ENCODE assay signal across 18 cellular contexts in genomic region chr4:52317361-52317879, GRCh38.
DNase-seq lines count a peak whose midpoint lies in the region; ATAC-seq, FAIRE-seq and TF ChIP-seq lines count a peak whose summit lies in the region.
"Had no signal": no experiment of that assay in that cellular context is flagged by ENCODE, and none has a peak within 500 bp of the region (broad histone marks: within the 10 kb centered on the region; RNA-seq: fewer than 3 reads in every experiment).

No MANE protein-coding gene starts in this region.

- peaks cover 5% of the 10 kb centered on the region in 2 donors for H3K27me3 Mint-ChIP-seq in effector memory CD8-positive, alpha-beta T cell

- TF ChIP-seq CTCF in mammary epithelial cell (conservative IDR thresholded peaks at IDR 0.05 in 1 of 2, IDR thresholded peaks at IDR 0.05 in 1 of 2; ENCODE audit: extremely low read depth in 1 of 2, insufficient read depth in 1 of 2, low read depth in 1 of 2, low read length in 2 of 2) (no peak), breast epithelium (IDR thresholded peaks at IDR 0.05) (no peak), bronchial epithelial cell (IDR thresholded peaks at IDR 0.05; ENCODE audit: insufficient read depth, low read length, severe bottlenecking) (no peak)

- H3K27me3 ChIP-seq in mammary epithelial cell (ENCODE audit: insufficient read depth, low read length) = no peaks in the 10 kb centered on the region
- no peaks in the 10 kb centered on the region for H3K27me3 ChIP-seq in breast epithelium
- no peaks in the 10 kb centered on the region for H3K27me3 ChIP-seq in bronchial epithelial cell (ENCODE audit: control insufficient read depth, insufficient read depth, low read length)
- H3K27me3 ChIP-seq: BLaER1 had no signal

- H3K36me3 Mint-ChIP-seq in effector memory CD8-positive, alpha-beta T cell (ENCODE audit: insufficient read depth) = no peaks in the 10 kb centered on the region
- H3K36me3 Mint-ChIP-seq: CD8-positive, alpha-beta memory T cell had no signal

- TF ChIP-seq POLR2A in breast epithelium (IDR thresholded peaks at IDR 0.05) = no peak

- peaks cover under 1 to 5% of the 10 kb centered on the region in 2 donors for H3K9me3 Mint-ChIP-seq in effector memory CD8-positive, alpha-beta T cell

- H3K4me2 ChIP-seq in mammary epithelial cell (ENCODE audit: insufficient read depth, low read depth, low read length) = peak overlapping the region; percentile 75
- H3K4me2 ChIP-seq: BLaER1 had no signal

- dilution Hi-C loops in mammary epithelial cell (cut with HindIII; ENCODE audit: low sequenced_read_pairs) = no loop called here

- WGBS in mammary epithelial cell (ENCODE audit: low coverage, missing lambda C conversion rate) = 3% methylated on average over 3 of the region's 3 CpGs

- no peak for FAIRE-seq in bronchial epithelial cell (lab: Jason Lieb, UNC)
- FAIRE-seq: GM12878, GM18507, H54 had no signal

- H3K27ac ChIP-seq in mammary epithelial cell (ENCODE audit: insufficient read depth, low read depth, low read length) (peak overlapping the region; percentile 81), breast epithelium (no peak overlapping the region)
- H3K27ac ChIP-seq: 22Rv1, BLaER1, HL-60 had no signal

- ATAC-seq in effector memory CD8-positive, alpha-beta T cell (replicated peaks) = no peak
- ATAC-seq: GM12878, HCT116 had no signal

- intact Hi-C loops in mammary epithelial cell (cut with micrococcal nuclease) (loop anchor here (10.0 kb wide), 1 partner anchor 73 kb away; no protein-coding TSS in a partner anchor), breast epithelium (cut with DNase I; ENCODE audit: low total_unique reads) (no loop called here)

- CTCF ChIA-PET in mammary epithelial cell (lab: Charles Lee; ENCODE audit: low non-redundant PET) = interaction anchor here (0.7 kb wide), 1 partner anchor 707 kb away, joined by 3 read pairs; no protein-coding TSS in a partner anchor

- H3K79me2 ChIP-seq in mammary epithelial cell (ENCODE audit: insufficient read depth, low read length) = no peaks in the 10 kb centered on the region

- H3K27ac Mint-ChIP-seq in effector memory CD8-positive, alpha-beta T cell = no peak overlapping the region
- H3K27ac Mint-ChIP-seq: CD8-positive, alpha-beta memory T cell had no signal

- H3K4me1 ChIP-seq in mammary epithelial cell (ENCODE audit: insufficient read depth, low read length) (peaks cover 31% of the 10 kb centered on the region), breast epithelium (no peaks in the 10 kb centered on the region)
- H3K4me1 ChIP-seq: BLaER1 had no signal

- H3K9me3 ChIP-seq in mammary epithelial cell (replicated peaks; ENCODE audit: insufficient read depth, low read length) = no peaks in the 10 kb centered on the region
- H3K9me3 ChIP-seq in breast epithelium = no peaks in the 10 kb centered on the region
- H3K9me3 ChIP-seq: BLaER1 had no signal

- H3K4me1 Mint-ChIP-seq in effector memory CD8-positive, alpha-beta T cell (ENCODE audit: low read depth in 2 of 2) = no peaks in the 10 kb centered on the region
- H3K4me1 Mint-ChIP-seq: CD8-positive, alpha-beta memory T cell had no signal

- peak overlapping the region; percentile 57 for H2AFZ ChIP-seq in mammary epithelial cell (ENCODE audit: low read depth, low read length)

- no peaks in the 10 kb centered on the region for H4K20me1 ChIP-seq in mammary epithelial cell (ENCODE audit: insufficient read depth, low read length)
- H4K20me1 ChIP-seq: BLaER1 had no signal

- H3K4me3 ChIP-seq in mammary epithelial cell (replicated peaks in 1 of 3; ENCODE audit: insufficient read depth in 1 of 3, low read depth in 2 of 3, low read length in 3 of 3) (no peak overlapping the region), breast epithelium (no peak overlapping the region), bronchial epithelial cell (ENCODE audit: low read depth, low read length) (no peak overlapping the region)
- H3K4me3 ChIP-seq: BLaER1, GM12878 had no signal

- no peak overlapping the region for H3K9ac ChIP-seq in mammary epithelial cell (ENCODE audit: insufficient read depth, low read length)
- H3K9ac ChIP-seq: BLaER1 had no signal

- H3K36me3 ChIP-seq in mammary epithelial cell (ENCODE audit: insufficient read depth, low read length) = no peaks in the 10 kb centered on the region
- H3K36me3 ChIP-seq in breast epithelium = no peaks in the 10 kb centered on the region
- H3K36me3 ChIP-seq in bronchial epithelial cell (ENCODE audit: control insufficient read depth, insufficient read depth, low read length) = no peaks in the 10 kb centered on the region
- H3K36me3 ChIP-seq: BLaER1 had no signal

- in situ Hi-C loops in mammary epithelial cell (cut with MboI; ENCODE audit: low sequenced_read_pairs in 2 of 2) = no loop called here
- in situ Hi-C loops in G401 (cut with HindIII; ENCODE audit: low sequenced_read_pairs) = no loop called here

- DNase-seq in mammary epithelial cell (peak; percentile 63), breast epithelium (ENCODE audit: low spot score in 2 of 2) (no peak), bronchial epithelial cell (ENCODE audit: low read depth) (peak; percentile 75), kidney tubule cell (ENCODE audit: low spot score) (peak; percentile 52), G401 (ENCODE audit: low spot score) (no peak), NCI-H2171 (lab: John Stamatoyannopoulos, UW) (no peak)
- no peak for DNase-seq in effector CD8-positive, alpha-beta T cell (lab: John Stamatoyannopoulos, UW)
- DNase-seq in effector memory CD8-positive, alpha-beta T cell = no peak
- DNase-seq: AML-193; CD8-positive, alpha-beta memory T cell; DMS53 had no signal

- no peak overlapping the region for H3K4me3 Mint-ChIP-seq in effector memory CD8-positive, alpha-beta T cell
- H3K4me3 Mint-ChIP-seq: CD8-positive, alpha-beta memory T cell had no signal

- BruUV-seq in mammary epithelial cell (replicated peaks; lab: Mats Ljungman, UMichigan) = no TSS peak

Comparison
In these comparisons a context has a peak if more than half of its experiments do, and no peak if none do; other contexts are left out.
1. DNase-seq: peak in mammary epithelial cell (single experiment), bronchial epithelial cell (single experiment) and kidney tubule cell (single experiment); none in breast epithelium (0 of 2), G401 (single experiment), NCI-H2171 (single experiment), effector CD8-positive, alpha-beta T cell (single experiment) and effector memory CD8-positive, alpha-beta T cell (0 of 3).